18 cellular contexts compared by ENCODE assay signal in genomic region chr1:29956343-29957030, GRCh38.
"Had no signal": no experiment of that assay in that cellular context is flagged by ENCODE, and none has a peak within 500 bp of the region (broad histone marks: within the 10 kb centered on the region; RNA-seq: fewer than 3 reads in every experiment).

No MANE protein-coding gene starts in this region.

- H3K9me3 ChIP-seq: esophagus squamous epithelium, right atrium auricular region, testis, tibial nerve had no signal

- H3K27me3 ChIP-seq: right atrium auricular region, testis, tibial nerve had no signal

- H3K4me1 ChIP-seq: esophagus squamous epithelium, right atrium auricular region, testis, tibial nerve had no signal

- H3K4me3 ChIP-seq: esophagus squamous epithelium, lung, right atrium auricular region, smooth muscle cell, testis, tibial nerve had no signal

- H3K36me3 ChIP-seq: esophagus squamous epithelium, right atrium auricular region, tibial nerve had no signal

- H3K4me1 Mint-ChIP-seq: central memory CD8-positive, alpha-beta T cell; naive B cell had no signal

- H3K27ac Mint-ChIP-seq: effector memory CD8-positive, alpha-beta T cell; immature natural killer cell; naive B cell; stimulated activated naive CD8-positive, alpha-beta T cell treated with anti-CD3 and anti-CD28 coated beads, Interleukin-15, Interleukin-2, amounts not matched to agents 100 ng/mL and 50 ng/mL, for 24 hours had no signal

- H3K9me3 Mint-ChIP-seq: central memory CD8-positive, alpha-beta T cell; effector memory CD8-positive, alpha-beta T cell; stimulated activated naive CD8-positive, alpha-beta T cell treated with anti-CD3 and anti-CD28 coated beads, Interleukin-15, Interleukin-2, amounts not matched to agents 100 ng/mL and 50 ng/mL, for 24 hours had no signal

- H3K4me3 Mint-ChIP-seq: central memory CD8-positive, alpha-beta T cell; effector memory CD8-positive, alpha-beta T cell; immature natural killer cell; naive B cell; stimulated activated naive CD8-positive, alpha-beta T cell treated with anti-CD3 and anti-CD28 coated beads, Interleukin-15, Interleukin-2, amounts not matched to agents 100 ng/mL and 50 ng/mL, for 24 hours had no signal

- ATAC-seq: effector memory CD8-positive, alpha-beta T cell; left colon; left ventricle myocardium superior had no signal

- H3K27ac ChIP-seq: esophagus squamous epithelium, right atrium auricular region, testis, tibial nerve had no signal

- DNase-seq: effector memory CD8-positive, alpha-beta T cell; esophagus squamous epithelium; foreskin fibroblast; immature natural killer cell; kidney; left colon; left ventricle myocardium superior; mesenchymal stem cell; naive B cell; stimulated activated CD4-positive, alpha-beta T cell treated with anti-CD3 and anti-CD28 coated beads, Interleukin-2, amount 100 ng/mL, for 48 hours; testis had no signal

- H3K36me3 Mint-ChIP-seq: immature natural killer cell, naive B cell had no signal

- FAIRE-seq: kidney, urothelium cell line had no signal
